ENCODE assay signal across 1 cellular context in genomic region chr5:6135977-6136376, GRCh38.
A peak's percentile ranks its signal among the peaks of the same experiment; 100 is the strongest.
TF ChIP-seq lines count a peak whose summit lies in the region.

No MANE protein-coding gene starts in this region.

TF ChIP-seq in GM12878, 131 proteins besides CTCF, POLR2A, EP300 and RAD21 (continued from another document):
- TF ChIP-seq ZBTB40 (IDR thresholded peaks at IDR 0.05; ENCODE audit: borderline replicate concordance) (no peak), JUNB (IDR thresholded peaks at IDR 0.05) (no peak), FOXM1 (IDR thresholded peaks at IDR 0.05; ENCODE audit: low read depth, low read length) (no peak), EZH2 (IDR thresholded peaks at IDR 0.05; ENCODE audit: borderline replicate concordance, control insufficient read depth, low read depth, low read length) (no peak), TCF7 (IDR thresholded peaks at IDR 0.05; ENCODE audit: borderline replicate concordance) (no peak), DPF2 (IDR thresholded peaks at IDR 0.05) (0 out of 2 replicates have a peak, but pooled peaks have one; percentile 31), RELA (IDR thresholded peaks at IDR 0.05; ENCODE audit: borderline replicate concordance, partially characterized antibody) (no peak), MYB (IDR thresholded peaks at IDR 0.05; ENCODE audit: borderline replicate concordance, low read depth, low read length) (no peak), BRCA1 (IDR thresholded peaks at IDR 0.05; ENCODE audit: low read depth, low read length) (no peak), NRF1 (conservative IDR thresholded peaks at IDR 0.05; ENCODE audit: low read depth, low read length) (no peak), MTA2 (IDR thresholded peaks at IDR 0.05; ENCODE audit: low read depth) (peak; percentile 56; the same call in 1 of the 2 replicates), TCF12 (IDR thresholded peaks at IDR 0.05; ENCODE audit: low read depth, low read length) (peak; percentile 69; the same call in 1 of the 2 replicates), IKZF1 (conservative IDR thresholded peaks at IDR 0.05) (peak; percentile 71), SMARCA5 (IDR thresholded peaks at IDR 0.05) (no peak), E4F1 (IDR thresholded peaks at IDR 0.05; ENCODE audit: borderline replicate concordance, partially characterized antibody) (no peak), SIN3A (IDR thresholded peaks at IDR 0.05; ENCODE audit: low read depth, low read length) (no peak), PBX3 (IDR thresholded peaks at IDR 0.05; ENCODE audit: insufficient replicate concordance, low read depth, low read length) (no peak), IKZF2 (IDR thresholded peaks at IDR 0.05) (peak; percentile 45 to 54; a peak in 2 of 4 replicates), TAF1 (IDR thresholded peaks at IDR 0.05; ENCODE audit: borderline replicate concordance, low read depth, low read length) (no peak), E2F8 (IDR thresholded peaks at IDR 0.05; ENCODE audit: low read depth, partially characterized antibody) (no peak), SMAD5 (IDR thresholded peaks at IDR 0.05; ENCODE audit: low read depth) (no peak)
